ENCODE assay signal across 25 cellular contexts in the genomic region with DNA sequence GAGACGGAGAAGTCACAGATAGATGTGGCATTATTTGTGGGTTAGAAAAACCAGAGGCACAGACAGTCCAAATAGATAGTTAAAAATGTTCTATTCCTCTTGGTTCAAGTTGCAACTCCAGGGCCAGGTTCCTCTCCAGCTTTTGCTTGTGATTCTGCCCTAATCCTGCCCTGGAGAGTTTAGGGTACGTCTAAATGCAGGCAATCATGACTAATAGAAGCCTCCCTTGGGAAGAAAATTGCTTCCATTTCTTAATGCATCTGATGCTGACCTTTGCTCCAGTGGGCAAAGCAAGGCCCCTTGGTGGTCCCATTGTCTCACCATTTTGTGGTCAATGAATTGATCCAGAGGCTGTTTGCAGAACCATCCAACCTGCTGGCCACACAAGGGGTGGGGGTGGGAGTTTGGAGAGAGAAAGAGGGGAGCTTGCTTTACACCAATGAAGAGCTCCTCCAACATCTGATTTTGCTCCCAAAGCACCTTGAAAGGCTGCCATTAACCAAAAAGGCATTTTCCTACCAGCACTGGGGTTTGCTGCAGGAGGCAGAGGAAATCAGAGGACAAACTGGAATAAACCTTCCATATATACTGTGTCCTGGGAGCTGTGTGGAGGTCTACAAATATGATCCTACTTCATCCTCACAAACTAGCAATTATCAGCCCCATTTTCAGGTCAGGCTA. TPM values are rescaled to one million over a fixed set of nuclear protein-coding genes. Genes with fewer than 3 reads are reported as not detected.
A peak's percentile ranks its signal among the peaks of the same experiment; 100 is the strongest.
DNase-seq lines count a peak whose midpoint lies in the region; ATAC-seq and TF ChIP-seq lines count a peak whose summit lies in the region.
"Had no signal": no experiment of that assay in that cellular context is flagged by ENCODE, and none has a peak within 500 bp of the region (broad histone marks: within the 10 kb centered on the region; RNA-seq: fewer than 3 reads in every experiment).

No MANE protein-coding gene starts in this region.

- peak; percentile 25 for DNase-seq in EL
- peak; percentile 64 for DNase-seq in M059J (ENCODE audit: low read depth)
- peak; percentile 25 for DNase-seq in choroid plexus epithelial cell (ENCODE audit: low read depth)
- no peak for DNase-seq in ascending aorta (ENCODE audit: low spot score in 2 of 2)
- no peak for DNase-seq in CD14-positive monocyte (ENCODE audit: low spot score)
- no peak for DNase-seq in stimulated activated CD4-positive, alpha-beta T cell treated with anti-CD3 and anti-CD28 coated beads, Interleukin-4, amount 100 ng/mL, for 1 hour
- DNase-seq: activated CD8-positive, alpha-beta T cell treated with anti-CD3 and anti-CD28 coated beads, Interleukin-2, amount 10 ng/mL, durations not matched to agents 7 days and 5 days; activated naive CD4-positive, alpha-beta T cell treated with Interleukin-2 at 50 U/mL for 16 hours; activated T-cell treated with anti-CD3 and anti-CD28 coated beads, Interleukin-2, amount 50 U/mL, for 24 hours; effector CD8-positive, alpha-beta T cell; esophagus squamous epithelium; heart right ventricle; left lung; NCI-H1092; NCI-H2029 treated with DMSO at 0.1 percent for 48 hours; psoas muscle; SK-N-SH; upper lobe of right lung had no signal

- H3K4me2 ChIP-seq in neural cell (ENCODE audit: low read length), result no peak overlapping the region
- H3K4me2 ChIP-seq: SK-N-SH had no signal

- H4K20me1 ChIP-seq in neural cell (ENCODE audit: insufficient read depth), result no peaks in the 10 kb centered on the region

- H3F3A ChIP-seq in neural cell (ENCODE audit: insufficient read depth, low read length, poor library complexity, severe bottlenecking), result no peaks in the 10 kb centered on the region

- H3K9me3 ChIP-seq in neural cell (ENCODE audit: low read length) (no peaks in the 10 kb centered on the region), ascending aorta (no peaks in the 10 kb centered on the region)
- H3K9me3 ChIP-seq: esophagus squamous epithelium, heart right ventricle, left lung, psoas muscle, SK-N-SH, upper lobe of right lung had no signal

- peaks cover 7 to 14% (median 12%) of the 10 kb centered on the region in 3 donors for H3K27me3 Mint-ChIP-seq in CD14-positive monocyte (ENCODE audit: low read depth in 3 of 3)

- TF ChIP-seq EP300 in neural cell (conservative IDR thresholded peaks at IDR 0.05; ENCODE audit: poor library complexity, severe bottlenecking), result peak; percentile 42

- peaks cover 0 to 2% (median 0%) of the 10 kb centered on the region in 7 donors for H3K9me3 Mint-ChIP-seq in CD14-positive monocyte
- H3K9me3 Mint-ChIP-seq: activated T-cell treated with anti-CD3 and anti-CD28 coated beads, Interleukin-2, amount 50 U/mL, for 24 hours had no signal

- no peak for TF ChIP-seq RAD21 in neural cell (conservative IDR thresholded peaks at IDR 0.05)

- no peak overlapping the region for H3K27ac Mint-ChIP-seq in CD14-positive monocyte
- H3K27ac Mint-ChIP-seq: activated CD8-positive, alpha-beta T cell treated with anti-CD3 and anti-CD28 coated beads, Interleukin-2, amount 10 ng/mL, durations not matched to agents 7 days and 5 days; activated T-cell treated with anti-CD3 and anti-CD28 coated beads, Interleukin-2, amount 50 U/mL, for 24 hours; nephron had no signal

- H3K9me2 ChIP-seq in neural cell (ENCODE audit: insufficient read depth, low read length), result no peaks in the 10 kb centered on the region
- H3K9me2 ChIP-seq: SK-N-SH had no signal

- no peaks in the 10 kb centered on the region for H3K79me2 ChIP-seq in neural cell (replicated peaks; ENCODE audit: insufficient read depth, low read length)

- H3K4me1 ChIP-seq in ascending aorta, result no peaks in the 10 kb centered on the region
- H3K4me1 ChIP-seq: esophagus squamous epithelium, heart right ventricle, left lung, psoas muscle, upper lobe of right lung had no signal

- no peaks in the 10 kb centered on the region for H3K36me3 Mint-ChIP-seq in CD14-positive monocyte

- no peak for ATAC-seq in GM18498 (IDR thresholded peaks at IDR 0.05; ENCODE audit: unreplicated experiment)
- ATAC-seq: activated CD8-positive, alpha-beta T cell treated with anti-CD3 and anti-CD28 coated beads, Interleukin-2, amount 10 ng/mL, durations not matched to agents 7 days and 5 days; heart right ventricle; left lung; psoas muscle; upper lobe of right lung had no signal

- H3K4me3 ChIP-seq in choroid plexus epithelial cell (ENCODE audit: low read depth, low read length) (no peak overlapping the region), neural cell (ENCODE audit: low read length) (no peak overlapping the region), ascending aorta (no peak overlapping the region)
- H3K4me3 ChIP-seq: esophagus squamous epithelium, heart right ventricle, left lung, psoas muscle, upper lobe of right lung had no signal

- H3K9ac ChIP-seq in neural cell (ENCODE audit: low read length), result no peak overlapping the region
- H3K9ac ChIP-seq: SK-N-SH had no signal

- no peak overlapping the region for H3K4me3 Mint-ChIP-seq in CD14-positive monocyte
- H3K4me3 Mint-ChIP-seq: activated CD8-positive, alpha-beta T cell treated with anti-CD3 and anti-CD28 coated beads, Interleukin-2, amount 10 ng/mL, durations not matched to agents 7 days and 5 days; activated T-cell treated with anti-CD3 and anti-CD28 coated beads, Interleukin-2, amount 50 U/mL, for 24 hours; nephron had no signal

- H3K27ac ChIP-seq in neural cell (ENCODE audit: low read length) (peak overlapping the region; percentile 44), ascending aorta (no peak overlapping the region)
- H3K27ac ChIP-seq: esophagus squamous epithelium, heart right ventricle, left lung, psoas muscle, upper lobe of right lung had no signal

- intact Hi-C loops in ascending aorta (cut with DNase I) (no loop called here), CD14-positive monocyte (cut with micrococcal nuclease) (no loop called here)

- H2AFZ ChIP-seq in neural cell (ENCODE audit: low read depth, low read length), result no peak overlapping the region

- H3K36me3 ChIP-seq in neural cell (ENCODE audit: insufficient read depth, low read length) (no peaks in the 10 kb centered on the region), ascending aorta (no peaks in the 10 kb centered on the region)
- H3K36me3 ChIP-seq: esophagus squamous epithelium, heart right ventricle, left lung, upper lobe of right lung had no signal

- no peaks in the 10 kb centered on the region for H3K4me1 Mint-ChIP-seq in CD14-positive monocyte

- no peak for TF ChIP-seq CTCF in choroid plexus epithelial cell (conservative IDR thresholded peaks at IDR 0.05; ENCODE audit: low read depth, low read length)
- no peak for TF ChIP-seq CTCF in neural cell (IDR thresholded peaks at IDR 0.05; ENCODE audit: poor library complexity, severe bottlenecking)
- TF ChIP-seq CTCF in ascending aorta (IDR thresholded peaks at IDR 0.05), result no peak
- no peak for TF ChIP-seq CTCF in CD14-positive monocyte (IDR thresholded peaks at IDR 0.05)

- H3K27me3 ChIP-seq in neural cell (ENCODE audit: insufficient read depth, low read depth, low read length) (no peaks in the 10 kb centered on the region), ascending aorta (no peaks in the 10 kb centered on the region)
- H3K27me3 ChIP-seq: left lung, upper lobe of right lung had no signal

TF ChIP-seq in neural cell, 6 proteins besides CTCF, POLR2A, EP300 and RAD21:
- TF ChIP-seq POLR2AphosphoS5 (IDR thresholded peaks at IDR 0.05) (peak; percentile 31), SMC3 (conservative IDR thresholded peaks at IDR 0.05; ENCODE audit: poor library complexity) (no peak), MXI1 (conservative IDR thresholded peaks at IDR 0.05; ENCODE audit: poor library complexity, severe bottlenecking) (no peak), EZH2 (IDR thresholded peaks at IDR 0.05; ENCODE audit: borderline replicate concordance, insufficient read depth, low read length, poor library complexity, severe bottlenecking) (no peak), TAF1 (IDR thresholded peaks at IDR 0.05; ENCODE audit: low read depth) (no peak)
- TF ChIP-seq, protein P1, sequence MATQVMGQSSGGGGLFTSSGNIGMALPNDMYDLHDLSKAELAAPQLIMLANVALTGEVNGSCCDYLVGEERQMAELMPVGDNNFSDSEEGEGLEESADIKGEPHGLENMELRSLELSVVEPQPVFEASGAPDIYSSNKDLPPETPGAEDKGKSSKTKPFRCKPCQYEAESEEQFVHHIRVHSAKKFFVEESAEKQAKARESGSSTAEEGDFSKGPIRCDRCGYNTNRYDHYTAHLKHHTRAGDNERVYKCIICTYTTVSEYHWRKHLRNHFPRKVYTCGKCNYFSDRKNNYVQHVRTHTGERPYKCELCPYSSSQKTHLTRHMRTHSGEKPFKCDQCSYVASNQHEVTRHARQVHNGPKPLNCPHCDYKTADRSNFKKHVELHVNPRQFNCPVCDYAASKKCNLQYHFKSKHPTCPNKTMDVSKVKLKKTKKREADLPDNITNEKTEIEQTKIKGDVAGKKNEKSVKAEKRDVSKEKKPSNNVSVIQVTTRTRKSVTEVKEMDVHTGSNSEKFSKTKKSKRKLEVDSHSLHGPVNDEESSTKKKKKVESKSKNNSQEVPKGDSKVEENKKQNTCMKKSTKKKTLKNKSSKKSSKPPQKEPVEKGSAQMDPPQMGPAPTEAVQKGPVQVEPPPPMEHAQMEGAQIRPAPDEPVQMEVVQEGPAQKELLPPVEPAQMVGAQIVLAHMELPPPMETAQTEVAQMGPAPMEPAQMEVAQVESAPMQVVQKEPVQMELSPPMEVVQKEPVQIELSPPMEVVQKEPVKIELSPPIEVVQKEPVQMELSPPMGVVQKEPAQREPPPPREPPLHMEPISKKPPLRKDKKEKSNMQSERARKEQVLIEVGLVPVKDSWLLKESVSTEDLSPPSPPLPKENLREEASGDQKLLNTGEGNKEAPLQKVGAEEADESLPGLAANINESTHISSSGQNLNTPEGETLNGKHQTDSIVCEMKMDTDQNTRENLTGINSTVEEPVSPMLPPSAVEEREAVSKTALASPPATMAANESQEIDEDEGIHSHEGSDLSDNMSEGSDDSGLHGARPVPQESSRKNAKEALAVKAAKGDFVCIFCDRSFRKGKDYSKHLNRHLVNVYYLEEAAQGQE (IDR thresholded peaks at IDR 0.05; ENCODE audit: borderline replicate concordance), result no peak

RNA-seq across cellular contexts. Expression of a gene that starts 31.3 kb away (rescaled TPM):
- total RNA-seq in M059J (2014; rRNA removed; shearing (Covaris generic)), result not detected in 2 replicates
- polyA plus RNA-seq in neural cell (0.50 TPM in 1 of 2 replicates, not detected in the other), CD14-positive monocyte (not detected)
- not detected in 2 replicates for polyA minus RNA-seq in neural cell
- 347 TPM for total RNA-seq in ascending aorta
- total RNA-seq: activated CD8-positive, alpha-beta T cell treated with anti-CD3 and anti-CD28 coated beads, Interleukin-2, amount 10 ng/mL, durations not matched to agents 7 days and 5 days; cerebellum; heart right ventricle; HT-29; NCI-H460; psoas muscle; RPMI7951; upper lobe of right lung had no signal
- polyA plus RNA-seq: heart right ventricle, psoas muscle, SK-N-SH had no signal

Comparison
In these comparisons a context has a peak if more than half of its experiments do, and no peak if none do; other contexts are left out.
1. DNase-seq: peak in EL (single experiment), M059J (single experiment) and choroid plexus epithelial cell (single experiment); none in ascending aorta (0 of 2), CD14-positive monocyte (single experiment) and stimulated activated CD4-positive, alpha-beta T cell treated with anti-CD3 and anti-CD28 coated beads, Interleukin-4, amount 100 ng/mL, for 1 hour (single experiment).
2. RNA of a gene that starts 31.3 kb away (total RNA-seq): 347 TPM in ascending aorta (single experiment); not detected in M059J; every median in the first group is over 100 times any median in the second.